In the genomic region with DNA sequence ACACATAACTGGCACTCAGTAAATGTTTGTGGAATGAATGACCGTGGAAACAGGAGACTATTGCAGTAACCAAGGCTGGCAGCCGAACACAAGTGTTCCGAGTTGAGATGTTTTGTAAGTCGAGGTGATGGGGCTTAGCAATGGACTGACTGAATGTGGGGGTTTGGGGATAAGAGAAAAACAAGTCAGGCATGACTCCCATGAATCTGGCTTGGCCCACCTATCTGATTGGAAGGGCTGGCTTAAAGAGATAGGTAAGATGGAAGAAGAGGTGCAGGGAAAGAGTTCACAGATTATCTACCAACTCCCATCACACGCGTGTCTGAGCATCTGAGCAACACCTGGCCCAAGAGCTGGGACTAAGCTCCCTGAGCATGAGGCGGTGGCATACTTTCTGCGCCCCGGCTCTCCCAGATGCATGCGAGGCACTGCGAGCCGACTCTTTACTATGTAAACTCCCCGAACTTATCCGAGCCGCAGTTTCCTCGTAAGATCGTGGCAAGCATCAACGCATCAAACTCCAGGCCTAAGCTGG, we compare ENCODE assay signal across 8 cellular contexts. TPM values are rescaled to one million over a fixed set of nuclear protein-coding genes. Genes with fewer than 3 reads are reported as not detected.
DNase-seq lines count a peak whose midpoint lies in the region; ATAC-seq and TF ChIP-seq lines count a peak whose summit lies in the region.

No MANE protein-coding gene starts in this region.

- H3K4me3 ChIP-seq in Panc1 (ENCODE audit: low read depth in 2 of 2, low read length in 2 of 2): peak overlapping the region; percentile 87 to 95
- peak overlapping the region; percentile 73 for H3K4me3 ChIP-seq in epithelial cell of proximal tubule (ENCODE audit: low read depth, low read length)

- peak; percentile 41 for DNase-seq in GM04504 (ENCODE audit: low read depth)
- DNase-seq in Panc1 (ENCODE audit: low read depth, low spot score): no peak
- no peak for DNase-seq in epithelial cell of proximal tubule (ENCODE audit: low read depth)
- peak; percentile 5 for DNase-seq in posterior vena cava (ENCODE audit: low spot score)
- no peak for DNase-seq in amygdala (lab: John Stamatoyannopoulos, UW)
- no peak for DNase-seq in stimulated activated CD4-positive, alpha-beta T cell treated with anti-CD3 and anti-CD28 coated beads, Interleukin-4, amount 100 ng/mL, for 24 hours
- DNase-seq in NCI-H1092 treated with DMSO at 0.1 percent for 48 hours (lab: John Stamatoyannopoulos, UW): no peak

- intact Hi-C loops in Panc1 (cut with micrococcal nuclease; ENCODE audit: unreplicated experiment) (no loop called here), posterior vena cava (cut with DNase I) (loop anchor here in 1 of 2 donors (5.0 kb wide), 1 partner anchor 997 kb away; no protein-coding TSS in a partner anchor)

- peaks cover 27% of the 10 kb centered on the region for H3K4me1 ChIP-seq in Panc1 (ENCODE audit: control insufficient read depth, insufficient read depth, low read length)

- no TSS peak for BruUV-seq in Panc1 (replicated peaks; lab: Mats Ljungman, UMichigan)

- POLR2A ChIA-PET in Panc1 (lab: Charles Lee): interaction anchor here (0.6 to 2.0 kb wide), 7 partner anchors 9 to 78 kb away, joined by 3 to 11 read pairs (median 4); a partner anchor contains a TSS

- H3K27ac ChIP-seq in Panc1 (ENCODE audit: low read length): peak overlapping the region; percentile 69

- CTCF ChIA-PET in Panc1 (lab: Charles Lee): interaction anchor here (0.5 to 1.5 kb wide), 2 partner anchors 102 to 110 kb away, joined by 5 to 8 read pairs; no protein-coding TSS in a partner anchor

- no peaks in the 10 kb centered on the region for H3K9me3 ChIP-seq in Panc1 (ENCODE audit: control insufficient read depth, insufficient read depth, low read depth, low read length)

- TF ChIP-seq CTCF in Panc1 (IDR thresholded peaks at IDR 0.05): no peak
- TF ChIP-seq CTCF in epithelial cell of proximal tubule (conservative IDR thresholded peaks at IDR 0.05; ENCODE audit: low read depth, low read length): no peak

- in situ Hi-C loops in Panc1 (cut with HindIII; ENCODE audit: low pct_unique_long_range_greater_than_20kb, low sequenced_read_pairs): no loop called here

- H3K27me3 ChIP-seq in Panc1 (ENCODE audit: control insufficient read depth, insufficient read depth, low read length): no peaks in the 10 kb centered on the region

- no peaks in the 10 kb centered on the region; the same call in 1 of the 2 replicates for H3K36me3 ChIP-seq in Panc1 (ENCODE audit: control insufficient read depth, insufficient read depth, low read length)

- ATAC-seq in Panc1: peak; percentile 0; the same call in 1 of the 2 replicates
- ATAC-seq in GM18868 (IDR thresholded peaks at IDR 0.05; ENCODE audit: unreplicated experiment): no peak

RNA-seq across cellular contexts. Expression of a gene that starts 0.5 kb away (rescaled TPM):
- 25.4 TPM for total RNA-seq in Panc1 (2021; ENCODE audit: unreplicated experiment)
- 22.1 TPM for polyA plus RNA-seq in Panc1 (2012; ENCODE audit: insufficient read length)
- total RNA-seq in epithelial cell of proximal tubule: 30.2 and 32.9 TPM in 2 replicates
- total RNA-seq in posterior vena cava: 10 to 100 TPM; 28.3 to 34.9 TPM

RNA-seq across cellular contexts. Expression of a gene that starts 0.8 kb away (rescaled TPM):
- total RNA-seq in Panc1 (2021; ENCODE audit: unreplicated experiment) (55.8 TPM), epithelial cell of proximal tubule (69.3 and 72.4 TPM in 2 replicates), posterior vena cava (10 to 100 TPM; 39.7 to 45.9 TPM)
- polyA plus RNA-seq in Panc1 (2012; ENCODE audit: insufficient read length): 63.6 TPM

RNA-seq across cellular contexts. Expression of a gene that starts 15.7 kb away (rescaled TPM):
- total RNA-seq in Panc1 (2021; ENCODE audit: unreplicated experiment): 78.7 TPM
- 38.4 TPM for polyA plus RNA-seq in Panc1 (2012; ENCODE audit: insufficient read length)
- total RNA-seq in epithelial cell of proximal tubule: 28.5 and 69.8 TPM in 2 replicates
- total RNA-seq in posterior vena cava: 1 to 10 TPM; 2.7 to 4.3 TPM

RNA-seq across cellular contexts. Expression of a gene that starts 22.6 kb away (rescaled TPM):
- total RNA-seq in Panc1 (2021; ENCODE audit: unreplicated experiment) (175 TPM), epithelial cell of proximal tubule (96.4 and 131 TPM in 2 replicates), posterior vena cava (10 to 100 TPM; 53.5 to 54.4 TPM)
- polyA plus RNA-seq in Panc1 (2012; ENCODE audit: insufficient read length): 163 TPM

RNA-seq across cellular contexts. Expression of a gene that starts 30.3 kb away (rescaled TPM):
- total RNA-seq in Panc1 (2021; ENCODE audit: unreplicated experiment): not detected
- not detected for polyA plus RNA-seq in Panc1 (2012; ENCODE audit: insufficient read length)
- not detected in 2 replicates for total RNA-seq in epithelial cell of proximal tubule
- total RNA-seq in posterior vena cava: not detected

Comparison
In these comparisons a context has a peak if more than half of its experiments do, and no peak if none do; other contexts are left out.
1. DNase-seq: peak in GM04504 (single experiment) and posterior vena cava (single experiment); none in Panc1 (single experiment), epithelial cell of proximal tubule (single experiment), amygdala (0 of 56), stimulated activated CD4-positive, alpha-beta T cell treated with anti-CD3 and anti-CD28 coated beads, Interleukin-4, amount 100 ng/mL, for 24 hours (single experiment) and NCI-H1092 treated with DMSO at 0.1 percent for 48 hours (single experiment).